1 cellular context compared by ENCODE assay signal in genomic region chr22:37100589-37101127, GRCh38.
TF ChIP-seq lines count a peak whose summit lies in the region.

No MANE protein-coding gene starts in this region.

TF ChIP-seq in GM12878, 131 proteins besides CTCF, POLR2A, EP300 and RAD21:
- TF ChIP-seq POU2F2 (IDR thresholded peaks at IDR 0.05; ENCODE audit: borderline replicate concordance, low read depth, low read length): 0 out of 3 replicates have a peak, but pooled peaks have one; percentile 12
- no peak for TF ChIP-seq CHD2 (IDR thresholded peaks at IDR 0.05; ENCODE audit: borderline replicate concordance, low read depth, low read length)
- TF ChIP-seq MYC (IDR thresholded peaks at IDR 0.05; ENCODE audit: insufficient read depth, insufficient read length, insufficient replicate concordance, low read length, severe bottlenecking): no peak
- no peak for TF ChIP-seq IKZF1 (conservative IDR thresholded peaks at IDR 0.05)
